ENCODE assay signal across 30 cellular contexts in the genomic region with DNA sequence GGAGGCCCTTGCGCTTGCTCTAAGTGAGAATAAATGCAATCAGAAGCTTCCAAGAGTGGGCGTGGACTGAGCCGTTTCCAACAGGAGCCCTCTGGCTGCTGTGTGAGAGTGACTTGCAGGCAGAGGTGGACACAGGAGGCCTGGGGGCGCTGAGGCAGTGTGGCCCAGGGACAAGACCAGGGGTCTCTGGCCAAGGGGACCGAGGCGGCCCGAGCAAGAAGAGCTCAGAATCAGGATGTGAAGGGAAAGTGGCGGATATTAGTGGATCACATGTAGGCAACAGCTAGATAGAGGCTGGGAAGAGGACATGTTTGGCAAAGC. TPM values are rescaled to one million over a fixed set of nuclear protein-coding genes. Genes with fewer than 3 reads are reported as not detected.
"Had no signal": no experiment of that assay in that cellular context is flagged by ENCODE, and none has a peak within 500 bp of the region (broad histone marks: within the 10 kb centered on the region; RNA-seq: fewer than 3 reads in every experiment).

No MANE protein-coding gene starts in this region.

- H3K36me3 Mint-ChIP-seq: natural killer cell treated with Interleukin-12 subunit alpha and Interleukin-12 subunit beta and Interleukin-15 and Interleukin-18, amount 100 ng/mL, for 72 hours; stimulated activated effector memory CD8-positive, alpha-beta T cell treated with anti-CD3 and anti-CD28 coated beads, Interleukin-12 subunit alpha, Interleukin-12 subunit beta, amount 100 ng/mL, for 72 hours had no signal

- H3K9me3 Mint-ChIP-seq: central memory CD8-positive, alpha-beta T cell; natural killer cell treated with Interleukin-12 subunit alpha and Interleukin-12 subunit beta and Interleukin-15 and Interleukin-18, amount 100 ng/mL, for 72 hours; neural crest cell had no signal

- H3K4me2 ChIP-seq: hepatocyte had no signal

- H3K4me3 ChIP-seq: esophagus muscularis mucosa, gastroesophageal sphincter, heart left ventricle, hepatocyte, left lung, mucosa of descending colon, psoas muscle, sigmoid colon, thoracic aorta, tibial nerve, upper lobe of left lung had no signal

- H3K27me3 ChIP-seq: foreskin keratinocyte, upper lobe of left lung had no signal

- H3K4me1 Mint-ChIP-seq: central memory CD8-positive, alpha-beta T cell; naive B cell; stimulated activated effector memory CD8-positive, alpha-beta T cell treated with anti-CD3 and anti-CD28 coated beads, Interleukin-12 subunit alpha, Interleukin-12 subunit beta, amount 100 ng/mL, for 72 hours had no signal

- FAIRE-seq: endothelial cell of umbilical vein, urothelium cell line had no signal

- ATAC-seq: foreskin keratinocyte; gastroesophageal sphincter; heart left ventricle; left cardiac atrium; left lung; mucosa of descending colon; natural killer cell treated with Interleukin-12 subunit alpha and Interleukin-12 subunit beta and Interleukin-15 and Interleukin-18, amount 100 ng/mL, for 72 hours; psoas muscle; right cardiac atrium; stimulated activated effector memory CD8-positive, alpha-beta T cell treated with anti-CD3 and anti-CD28 coated beads, Interleukin-12 subunit alpha, Interleukin-12 subunit beta, amount 100 ng/mL, for 72 hours; stimulated activated naive CD8-positive, alpha-beta T cell treated with anti-CD3 and anti-CD28 coated beads, Interleukin-15, Interleukin-2, amounts not matched to agents 100 U/mL and 50 U/mL, for 24 hours had no signal

- H3K4me3 Mint-ChIP-seq: central memory CD8-positive, alpha-beta T cell; natural killer cell treated with Interleukin-12 subunit alpha and Interleukin-12 subunit beta and Interleukin-15 and Interleukin-18, amount 100 ng/mL, for 72 hours; neural crest cell; stimulated activated effector memory CD8-positive, alpha-beta T cell treated with anti-CD3 and anti-CD28 coated beads, Interleukin-12 subunit alpha, Interleukin-12 subunit beta, amount 100 ng/mL, for 72 hours had no signal

- H3K27ac Mint-ChIP-seq: naive B cell; natural killer cell treated with Interleukin-12 subunit alpha and Interleukin-12 subunit beta and Interleukin-15 and Interleukin-18, amount 100 ng/mL, for 72 hours; stimulated activated effector memory CD8-positive, alpha-beta T cell treated with anti-CD3 and anti-CD28 coated beads, Interleukin-12 subunit alpha, Interleukin-12 subunit beta, amount 100 ng/mL, for 72 hours had no signal

- H2AFZ ChIP-seq: hepatocyte had no signal

- DNase-seq: cortex of kidney; effector CD4-positive, alpha-beta T cell; foreskin keratinocyte; heart left ventricle; left cardiac atrium; left lung; mammary epithelial cell; mucosa of descending colon; naive B cell; nucleus accumbens; psoas muscle; right cardiac atrium; sigmoid colon; stimulated activated CD4-positive, alpha-beta T cell treated with anti-CD3 and anti-CD28 coated beads, Interleukin-2, amount 100 ng/mL, for 24 hours; stimulated activated CD4-positive, alpha-beta T cell treated with anti-CD3 and anti-CD28 coated beads, Interleukin-4, amount 100 ng/mL, for 24 hours; stimulated activated naive CD8-positive, alpha-beta T cell treated with anti-CD3 and anti-CD28 coated beads, Interleukin-15, Interleukin-2, amounts not matched to agents 100 U/mL and 50 U/mL, for 24 hours had no signal

- H3K9me3 ChIP-seq: esophagus muscularis mucosa, gastroesophageal sphincter, heart left ventricle, left lung, mucosa of descending colon, psoas muscle, sigmoid colon, thoracic aorta, tibial nerve, upper lobe of left lung had no signal

- H3K27ac ChIP-seq: esophagus muscularis mucosa, foreskin keratinocyte, gastroesophageal sphincter, heart left ventricle, hepatocyte, left lung, psoas muscle, sigmoid colon, thoracic aorta, tibial nerve, upper lobe of left lung had no signal

- H3K4me1 ChIP-seq: esophagus muscularis mucosa, foreskin keratinocyte, gastroesophageal sphincter, heart left ventricle, left lung, psoas muscle, sigmoid colon, tibial nerve, upper lobe of left lung had no signal

- H3K36me3 ChIP-seq: esophagus muscularis mucosa, gastroesophageal sphincter, heart left ventricle, left lung, sigmoid colon, thoracic aorta, tibial nerve, upper lobe of left lung had no signal

RNA-seq across cellular contexts. Expression of gene RIMBP2, which starts 8.6 kb away (rescaled TPM):
- total RNA-seq: dermis microvascular lymphatic vessel endothelial cell; endothelial cell of umbilical vein; mammary epithelial cell; natural killer cell treated with Interleukin-12 subunit alpha and Interleukin-12 subunit beta and Interleukin-15 and Interleukin-18, amount 100 ng/mL, for 72 hours had no signal
- polyA plus RNA-seq: fibroblast of lung, foreskin keratinocyte, heart left ventricle, mammary epithelial cell had no signal
